8 cellular contexts compared by ENCODE assay signal in the genomic region with DNA sequence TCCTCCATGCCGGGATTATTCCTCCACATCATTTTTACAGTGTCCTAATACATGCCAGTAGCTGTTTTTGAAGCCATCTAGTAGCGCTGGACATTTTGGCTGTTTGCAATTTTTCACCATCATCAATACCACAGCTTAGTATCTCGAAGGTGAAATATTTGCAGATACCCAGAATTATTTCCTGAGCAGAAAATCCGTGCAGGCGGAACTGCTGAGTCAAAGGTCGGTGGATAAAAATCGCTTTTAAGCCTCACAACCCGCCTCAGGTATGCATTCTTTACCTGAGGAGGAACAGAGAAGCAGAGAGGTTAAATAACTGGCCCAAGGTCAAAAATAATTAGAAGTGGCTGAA. TPM values are rescaled to one million over a fixed set of nuclear protein-coding genes. Genes with fewer than 3 reads are reported as not detected.
DNase-seq lines count a peak whose midpoint lies in the region; ATAC-seq and TF ChIP-seq lines count a peak whose summit lies in the region.

No MANE protein-coding gene starts in this region.

- ATAC-seq in HG02588 (IDR thresholded peaks at IDR 0.05; ENCODE audit: unreplicated experiment), result no peak

- H3K9me3 ChIP-seq in HUES6 (ENCODE audit: control insufficient read depth, insufficient read depth, low read depth, low read length), result no peaks in the 10 kb centered on the region
- no peaks in the 10 kb centered on the region for H3K9me3 ChIP-seq in mesodermal cell (ENCODE audit: control insufficient read depth, low read length)

- H3K27me3 ChIP-seq in HUES6 (ENCODE audit: control insufficient read depth, insufficient read depth, low read length) (no peaks in the 10 kb centered on the region), brain microvascular endothelial cell (replicated peaks) (no peaks in the 10 kb centered on the region)

- 23 to 36% methylated on average over 5 to 8 of the region's 8 CpGs for whole genome bisulfite sequencing in mesodermal cell (ENCODE audit: insufficient coverage in 2 of 2), 2 experiments

- peaks cover 22% of the 10 kb centered on the region for H3K4me1 ChIP-seq in HUES6 (ENCODE audit: control insufficient read depth, insufficient read depth, low read length)
- H3K4me1 ChIP-seq in mesodermal cell (ENCODE audit: control insufficient read depth, insufficient read depth, low read length, poor library complexity, severe bottlenecking), result peaks cover 15% of the 10 kb centered on the region

- peak overlapping the region; percentile 78 for H3K9ac ChIP-seq in HUES6 (ENCODE audit: low read length)

- in situ Hi-C loops in brain microvascular endothelial cell (cut with HindIII; ENCODE audit: low pct_ligation_motif_present, low sequenced_read_pairs), result no loop called here

- H3K4me3 ChIP-seq in HUES6 (ENCODE audit: low read depth, low read length) (peak overlapping the region; percentile 84), brain microvascular endothelial cell (ENCODE audit: low read depth, low read length) (peak overlapping the region; percentile 81), mesodermal cell (ENCODE audit: extremely low read depth, insufficient read depth, low read length, poor library complexity, severe bottlenecking) (peak overlapping the region; percentile 75)

- peak overlapping the region; percentile 90 for H3K27ac ChIP-seq in HUES6 (ENCODE audit: low read depth, low read length)
- peak overlapping the region; percentile 87 for H3K27ac ChIP-seq in brain microvascular endothelial cell
- H3K27ac ChIP-seq in mesodermal cell (ENCODE audit: low read depth, low read length, severe bottlenecking), result peak overlapping the region; percentile 89

- TF ChIP-seq CTCF in brain microvascular endothelial cell (IDR thresholded peaks at IDR 0.05; ENCODE audit: low read depth, low read length, missing control alignments), result no peak

- DNase-seq in COLO829 (ENCODE audit: low spot score) (peak; percentile 4), brain microvascular endothelial cell (no peak), A172 (ENCODE audit: low spot score) (no peak), mesenteric fat pad (ENCODE audit: low spot score) (no peak), SIG-M5 treated with dmso at 0.1 percent for 504 hours (lab: John Stamatoyannopoulos, UW; ENCODE audit: unreplicated experiment) (no peak)

- peaks cover 21% of the 10 kb centered on the region for H3K36me3 ChIP-seq in HUES6 (ENCODE audit: control insufficient read depth, insufficient read depth, low read length)
- H3K36me3 ChIP-seq in brain microvascular endothelial cell (replicated peaks), result peaks cover 2% of the 10 kb centered on the region
- peaks cover 28% of the 10 kb centered on the region for H3K36me3 ChIP-seq in mesodermal cell (ENCODE audit: control insufficient read depth, insufficient read depth, low read length)

RNA-seq across cellular contexts. Expression of a gene that starts 0.6 kb away (rescaled TPM):
- 41.2 TPM for polyA plus RNA-seq in mesodermal cell (2013, experiment 1 of 2)
- 33.2 TPM for polyA plus RNA-seq in mesodermal cell (2013, experiment 2 of 2)
- total RNA-seq in A172 (2014; rRNA removed; shearing (Covaris generic)), result 23.1 and 34.3 TPM in 2 replicates
- total RNA-seq in mesenteric fat pad, result 55.3 TPM
